Comparison of ENCODE assay signal across 23 cellular contexts in genomic region chr2:45072862-45073237, GRCh38.
"Had no signal": no experiment of that assay in that cellular context is flagged by ENCODE, and none has a peak within 500 bp of the region (broad histone marks: within the 10 kb centered on the region; RNA-seq: fewer than 3 reads in every experiment).

No MANE protein-coding gene starts in this region.

- H3K27ac Mint-ChIP-seq: activated naive CD4-positive, alpha-beta T cell treated with anti-CD3 and anti-CD28 coated beads for 36 hours; activated naive CD8-positive, alpha-beta T cell treated with anti-CD3 and anti-CD28 coated beads, Interleukin-2, amount 10 ng/mL, durations not matched to agents 7 days and 5 days; activated T-cell treated with anti-CD3 and anti-CD28 coated beads, Interleukin-2, amount 50 U/mL, for 72 hours; dendritic cell treated with granulocyte-macrophage colony-stimulating factor and Interleukin-4, amounts not matched to agents 40 ng/mL and 50 ng/mL, for 4 days; stimulated activated effector memory CD8-positive, alpha-beta T cell treated with anti-CD3 and anti-CD28 coated beads, Interleukin-12 subunit alpha, Interleukin-12 subunit beta, amount 100 ng/mL, for 72 hours; stimulated activated naive CD8-positive, alpha-beta T cell treated with anti-CD3 and anti-CD28 coated beads, Interleukin-15, amount 100 ng/mL, for 72 hours; T-helper 1 cell treated with Interleukin-12 subunit alpha and Interleukin-12 subunit beta and Interleukin-4 antibody, amounts not matched to agents 30 μg/mL and 1 μg/mL, for 36 hours; WTC11 had no signal

- ATAC-seq: activated T-cell treated with anti-CD3 and anti-CD28 coated beads, Interleukin-2, amount 50 U/mL, for 72 hours; foreskin keratinocyte; left colon; naive thymus-derived CD8-positive, alpha-beta T cell; sciatic nerve; stimulated activated naive CD8-positive, alpha-beta T cell treated with anti-CD3 and anti-CD28 coated beads, Interleukin-15, amount 100 ng/mL, for 72 hours; WTC11 had no signal

- DNase-seq: activated CD4-positive, alpha-beta T cell treated with anti-CD3 and anti-CD28 coated beads, Interleukin-2, amount 50 U/mL, for 48 hours; activated effector memory CD4-positive, alpha-beta T cell treated with Interleukin-2 at 50 U/mL for 16 hours; activated naive CD4-positive, alpha-beta T cell treated with anti-CD3 and anti-CD28 coated beads for 36 hours; activated naive CD8-positive, alpha-beta T cell treated with anti-CD3 and anti-CD28 coated beads, Interleukin-2, amount 10 ng/mL, durations not matched to agents 7 days and 5 days; activated T-cell treated with anti-CD3 and anti-CD28 coated beads, Interleukin-2, amount 50 U/mL, for 72 hours; amniotic stem cell; effector CD8-positive, alpha-beta T cell; erythroblast; foreskin keratinocyte; left colon; lower lobe of right lung; mesendoderm; naive thymus-derived CD8-positive, alpha-beta T cell; small intestine; stimulated activated CD4-positive, alpha-beta T cell treated with anti-CD3 and anti-CD28 coated beads, Interleukin-2, amount 100 ng/mL, for 24 hours; stimulated activated naive CD8-positive, alpha-beta T cell treated with anti-CD3 and anti-CD28 coated beads, Interleukin-15, amount 100 ng/mL, for 72 hours; T1000; tibial artery had no signal

- H3K36me3 Mint-ChIP-seq: activated naive CD8-positive, alpha-beta T cell treated with anti-CD3 and anti-CD28 coated beads, Interleukin-2, amount 10 ng/mL, durations not matched to agents 7 days and 5 days; naive thymus-derived CD8-positive, alpha-beta T cell; stimulated activated effector memory CD8-positive, alpha-beta T cell treated with anti-CD3 and anti-CD28 coated beads, Interleukin-12 subunit alpha, Interleukin-12 subunit beta, amount 100 ng/mL, for 72 hours; WTC11 had no signal

- H3K4me3 Mint-ChIP-seq: activated naive CD4-positive, alpha-beta T cell treated with anti-CD3 and anti-CD28 coated beads for 36 hours; activated naive CD8-positive, alpha-beta T cell treated with anti-CD3 and anti-CD28 coated beads, Interleukin-2, amount 10 ng/mL, durations not matched to agents 7 days and 5 days; activated T-cell treated with anti-CD3 and anti-CD28 coated beads, Interleukin-2, amount 50 U/mL, for 72 hours; dendritic cell treated with granulocyte-macrophage colony-stimulating factor and Interleukin-4, amounts not matched to agents 40 ng/mL and 50 ng/mL, for 4 days; naive thymus-derived CD8-positive, alpha-beta T cell; stimulated activated effector memory CD8-positive, alpha-beta T cell treated with anti-CD3 and anti-CD28 coated beads, Interleukin-12 subunit alpha, Interleukin-12 subunit beta, amount 100 ng/mL, for 72 hours; stimulated activated naive CD8-positive, alpha-beta T cell treated with anti-CD3 and anti-CD28 coated beads, Interleukin-15, amount 100 ng/mL, for 72 hours; T-helper 1 cell treated with Interleukin-12 subunit alpha and Interleukin-12 subunit beta and Interleukin-4 antibody, amounts not matched to agents 30 μg/mL and 1 μg/mL, for 36 hours; WTC11 had no signal

- H3K9me3 Mint-ChIP-seq: activated naive CD4-positive, alpha-beta T cell treated with anti-CD3 and anti-CD28 coated beads for 36 hours; activated naive CD8-positive, alpha-beta T cell treated with anti-CD3 and anti-CD28 coated beads, Interleukin-2, amount 10 ng/mL, durations not matched to agents 7 days and 5 days; activated T-cell treated with anti-CD3 and anti-CD28 coated beads, Interleukin-2, amount 50 U/mL, for 72 hours; dendritic cell treated with granulocyte-macrophage colony-stimulating factor and Interleukin-4, amounts not matched to agents 40 ng/mL and 50 ng/mL, for 4 days; stimulated activated effector memory CD8-positive, alpha-beta T cell treated with anti-CD3 and anti-CD28 coated beads, Interleukin-12 subunit alpha, Interleukin-12 subunit beta, amount 100 ng/mL, for 72 hours; stimulated activated naive CD8-positive, alpha-beta T cell treated with anti-CD3 and anti-CD28 coated beads, Interleukin-15, amount 100 ng/mL, for 72 hours; T-helper 1 cell treated with Interleukin-12 subunit alpha and Interleukin-12 subunit beta and Interleukin-4 antibody, amounts not matched to agents 30 μg/mL and 1 μg/mL, for 36 hours had no signal

- H3K4me1 Mint-ChIP-seq: activated naive CD8-positive, alpha-beta T cell treated with anti-CD3 and anti-CD28 coated beads, Interleukin-2, amount 10 ng/mL, durations not matched to agents 7 days and 5 days; stimulated activated effector memory CD8-positive, alpha-beta T cell treated with anti-CD3 and anti-CD28 coated beads, Interleukin-12 subunit alpha, Interleukin-12 subunit beta, amount 100 ng/mL, for 72 hours; stimulated activated naive CD8-positive, alpha-beta T cell treated with anti-CD3 and anti-CD28 coated beads, Interleukin-15, amount 100 ng/mL, for 72 hours had no signal
